In the genomic region with DNA sequence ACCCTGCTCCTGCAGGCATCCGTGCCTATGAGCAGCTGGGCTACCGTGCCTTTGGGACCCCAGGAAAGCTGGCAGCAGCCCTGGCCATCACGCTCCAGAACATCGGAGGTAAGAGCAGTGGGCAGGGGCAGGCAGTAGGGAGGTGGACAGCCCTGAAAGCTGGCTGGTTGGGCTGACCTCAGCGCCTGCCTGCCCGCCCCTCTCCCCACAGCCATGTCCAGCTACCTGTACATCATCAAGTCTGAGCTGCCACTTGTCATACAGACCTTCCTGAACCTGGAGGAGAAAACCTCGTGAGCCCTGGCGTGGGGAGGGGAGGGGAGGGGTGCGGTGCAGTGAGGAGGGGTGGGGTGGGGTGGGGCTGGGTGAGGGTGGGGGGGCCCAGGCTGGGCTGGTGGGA, we compare ENCODE assay signal across 29 cellular contexts. TPM values are rescaled to one million over a fixed set of nuclear protein-coding genes. Genes with fewer than 3 reads are reported as not detected.
DNase-seq lines count a peak whose midpoint lies in the region; ATAC-seq, FAIRE-seq and TF ChIP-seq lines count a peak whose summit lies in the region.
"Had no signal": no experiment of that assay in that cellular context is flagged by ENCODE, and none has a peak within 500 bp of the region (broad histone marks: within the 10 kb centered on the region; RNA-seq: fewer than 3 reads in every experiment).

No MANE protein-coding gene starts in this region.

- intact Hi-C loops in vagina (cut with DNase I) = no loop called here
- intact Hi-C loops in sciatic nerve (cut with DNase I) = no loop called here

- no peak for FAIRE-seq in GM12891 (lab: Jason Lieb, UNC)
- FAIRE-seq: A204.1, G401.6, GM12892, GM18507 had no signal

- no peaks in the 10 kb centered on the region for H3K27me3 ChIP-seq in WERI-Rb-1 (ENCODE audit: insufficient read depth, low read depth, severe bottlenecking)
- peaks cover 2% of the 10 kb centered on the region for H3K27me3 ChIP-seq in osteoblast (ENCODE audit: insufficient read depth, low read length)
- no peaks in the 10 kb centered on the region for H3K27me3 ChIP-seq in vagina
- H3K27me3 ChIP-seq: BE2C, BLaER1 had no signal

- TF ChIP-seq POLR2A in GM12891 (IDR thresholded peaks at IDR 0.05; ENCODE audit: low read depth, low read length) (no peak), vagina (IDR thresholded peaks at IDR 0.05) (no peak)

- H3K79me2 ChIP-seq in osteoblast (ENCODE audit: insufficient read depth, low read length) = no peaks in the 10 kb centered on the region

- DNase-seq in WERI-Rb-1 (no peak), osteoblast (ENCODE audit: insufficient read length, low spot score, missing footprints) (peak; percentile 80), GM12891 (ENCODE audit: insufficient read length, low spot score) (no peak), vagina (ENCODE audit: extremely low spot score in 2 of 2) (no peak), sciatic nerve (ENCODE audit: low spot score) (no peak)
- DNase-seq: 8988T; ACHN; BE2C; C1 segment of cervical spinal cord; CD4-positive, alpha-beta memory T cell; CD4-positive, CD25-positive, alpha-beta regulatory T cell; CD8-positive, alpha-beta memory T cell; COR-L47; DMS 273 treated with DMSO at 0.1 percent for 48 hours; DMS153; DMS53; DMS79; DND-41; EL; GF-D8 had no signal

- no peaks in the 10 kb centered on the region for H4K20me1 ChIP-seq in osteoblast (ENCODE audit: insufficient read depth, low read length)
- H4K20me1 ChIP-seq: BLaER1 had no signal

- no peak for TF ChIP-seq CTCF in WERI-Rb-1 (IDR thresholded peaks at IDR 0.05; ENCODE audit: low read depth, low read length)
- TF ChIP-seq CTCF in osteoblast (IDR thresholded peaks at IDR 0.05; ENCODE audit: extremely low read depth, low read depth, low read length) = no peak
- TF ChIP-seq CTCF in vagina (IDR thresholded peaks at IDR 0.05) = no peak

- H3K27ac ChIP-seq in WERI-Rb-1 (peak overlapping the region; percentile 10; the same call in 1 of the 2 replicates), osteoblast (ENCODE audit: low read depth, low read length) (no peak overlapping the region), vagina (no peak overlapping the region)
- H3K27ac ChIP-seq: BLaER1 had no signal

- no peak for ATAC-seq in sciatic nerve

- H3K9me3 ChIP-seq in WERI-Rb-1 (ENCODE audit: severe bottlenecking) (no peaks in the 10 kb centered on the region), osteoblast (ENCODE audit: low read depth, low read length) (no peaks in the 10 kb centered on the region), vagina (no peaks in the 10 kb centered on the region)
- H3K9me3 ChIP-seq: BE2C, BLaER1 had no signal

- peaks cover 46% of the 10 kb centered on the region for H3K36me3 ChIP-seq in WERI-Rb-1
- H3K36me3 ChIP-seq in osteoblast (ENCODE audit: insufficient read depth, low read length) = no peaks in the 10 kb centered on the region
- H3K36me3 ChIP-seq in vagina = no peaks in the 10 kb centered on the region
- H3K36me3 ChIP-seq: BE2C, BLaER1 had no signal

- H3K4me2 ChIP-seq in osteoblast (ENCODE audit: insufficient read depth, low read length) = no peak overlapping the region
- H3K4me2 ChIP-seq: BLaER1 had no signal

- H3K4me1 ChIP-seq in osteoblast (ENCODE audit: insufficient read depth, low read length) (peaks cover 10% of the 10 kb centered on the region), vagina (no peaks in the 10 kb centered on the region)
- H3K4me1 ChIP-seq: BE2C had no signal

- no peak overlapping the region for H2AFZ ChIP-seq in osteoblast (ENCODE audit: low read length)

- H3K4me3 ChIP-seq in WERI-Rb-1 (ENCODE audit: low read depth, low read length) (no peak overlapping the region), osteoblast (ENCODE audit: insufficient read depth, low read length) (no peak overlapping the region), vagina (no peak overlapping the region)
- H3K4me3 ChIP-seq: BLaER1 had no signal

TF ChIP-seq in GM12891, 5 proteins besides CTCF, POLR2A, EP300 and RAD21:
- no peak for TF ChIP-seq POLR2AphosphoS5 (IDR thresholded peaks at IDR 0.05; ENCODE audit: low read depth, low read length)
- TF ChIP-seq PAX5 (IDR thresholded peaks at IDR 0.05; ENCODE audit: insufficient read depth, low read length, severe bottlenecking) = no peak
TF ChIP-seq in GM12891: peak in this region for 0.

RNA-seq across cellular contexts. Expression of a gene that starts 10.5 kb away (rescaled TPM):
- 0.29 and 0.36 TPM in 2 replicates for total RNA-seq in osteoblast
- not detected for polyA plus RNA-seq in GM12891 (2012; ENCODE audit: low read depth, missing spikeins)
- total RNA-seq in vagina = 2.0 TPM
- total RNA-seq in sciatic nerve = 2.5 TPM
- total RNA-seq: A673; CD4-positive, alpha-beta memory T cell; CD4-positive, CD25-positive, alpha-beta regulatory T cell; CD8-positive, alpha-beta memory T cell; Daoy had no signal
- polyA plus RNA-seq: CD14-positive monocyte; CD4-positive, alpha-beta memory T cell; CD4-positive, CD25-positive, alpha-beta regulatory T cell; CD8-positive, alpha-beta memory T cell had no signal

RNA-seq across cellular contexts. Expression of a gene that starts 20.5 kb away (rescaled TPM):
- total RNA-seq in osteoblast (223 and 248 TPM in 2 replicates), vagina (244 TPM), sciatic nerve (313 TPM)
- polyA plus RNA-seq in GM12891 (2012; ENCODE audit: low read depth, missing spikeins) = 177 TPM

RNA-seq across cellular contexts. Expression of a gene that starts 24.1 kb away (rescaled TPM):
- total RNA-seq in osteoblast (not detected in 2 replicates), vagina (not detected), sciatic nerve (not detected)
- not detected for polyA plus RNA-seq in GM12891 (2012; ENCODE audit: low read depth, missing spikeins)
- total RNA-seq: A673; CD4-positive, alpha-beta memory T cell; CD4-positive, CD25-positive, alpha-beta regulatory T cell; CD8-positive, alpha-beta memory T cell; Daoy had no signal
- polyA plus RNA-seq: AG04450; CD14-positive monocyte; CD4-positive, alpha-beta memory T cell; CD4-positive, CD25-positive, alpha-beta regulatory T cell; CD8-positive, alpha-beta memory T cell had no signal

RNA-seq across cellular contexts. Expression of a gene that starts 53.4 kb away (rescaled TPM):
- total RNA-seq in osteoblast (5.9 and 10.1 TPM in 2 replicates), vagina (32.9 TPM), sciatic nerve (390 TPM)
- 0.35 TPM for polyA plus RNA-seq in GM12891 (2012; ENCODE audit: low read depth, missing spikeins)
- polyA plus RNA-seq: CD14-positive monocyte; CD4-positive, alpha-beta memory T cell; CD4-positive, CD25-positive, alpha-beta regulatory T cell; CD8-positive, alpha-beta memory T cell had no signal
